ENCODE assay signal across 19 cellular contexts in the genomic region with DNA sequence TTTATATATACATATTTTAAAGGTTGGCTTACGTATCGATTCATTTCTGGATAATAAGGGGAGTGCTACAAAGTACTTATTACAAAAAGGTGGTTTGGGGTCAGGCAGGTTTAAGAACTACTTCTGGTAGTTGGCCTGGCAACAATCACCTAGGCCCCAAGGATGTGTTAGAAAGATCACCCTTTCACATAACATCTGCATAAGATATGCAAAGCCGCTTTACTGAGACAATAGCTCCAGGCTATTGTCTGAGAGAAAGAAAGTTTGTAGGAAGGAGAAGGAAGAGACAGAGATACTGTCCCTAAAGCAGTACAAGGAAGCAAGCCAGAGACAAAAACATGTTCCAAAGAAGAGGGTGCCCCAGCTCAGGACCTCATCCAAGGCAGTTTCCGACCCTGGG. TPM values are rescaled to one million over a fixed set of nuclear protein-coding genes. Genes with fewer than 3 reads are reported as not detected.
DNase-seq lines count a peak whose midpoint lies in the region; ATAC-seq and TF ChIP-seq lines count a peak whose summit lies in the region.
"Had no signal": no experiment of that assay in that cellular context is flagged by ENCODE, and none has a peak within 500 bp of the region (broad histone marks: within the 10 kb centered on the region; RNA-seq: fewer than 3 reads in every experiment).

No MANE protein-coding gene starts in this region.

- H3K27ac Mint-ChIP-seq in WTC11 (peak overlapping the region; percentile 94), type B pancreatic cell (no peak overlapping the region)
- H3K27ac Mint-ChIP-seq in natural killer cell treated with Interleukin-12 subunit alpha and Interleukin-12 subunit beta and Interleukin-15 and Interleukin-18, amount 100 ng/mL, for 72 hours = no peak overlapping the region

- TF ChIP-seq EP300 in tibial nerve (IDR thresholded peaks at IDR 0.05) = no peak

- H3K27me3 Mint-ChIP-seq in WTC11 (ENCODE audit: low read depth) = no peaks in the 10 kb centered on the region
- no peaks in the 10 kb centered on the region for H3K27me3 Mint-ChIP-seq in natural killer cell treated with Interleukin-12 subunit alpha and Interleukin-12 subunit beta and Interleukin-15 and Interleukin-18, amount 100 ng/mL, for 72 hours
- no peaks in the 10 kb centered on the region for H3K27me3 Mint-ChIP-seq in type B pancreatic cell
- H3K27me3 Mint-ChIP-seq: CD4-positive, CD25-positive, alpha-beta regulatory T cell had no signal

- H3K36me3 ChIP-seq in HUES48 (ENCODE audit: control insufficient read depth, insufficient read depth, low read length) = peaks cover 56% of the 10 kb centered on the region
- peaks cover 60% of the 10 kb centered on the region for H3K36me3 ChIP-seq in iPS-20b (ENCODE audit: insufficient read depth, low read depth, low read length)
- peaks cover 0 to 50% (median 0%) of the 10 kb centered on the region in 3 donors for H3K36me3 ChIP-seq in tibial nerve

- H3K9me3 ChIP-seq in HUES48 (ENCODE audit: control insufficient read depth, insufficient read depth, low read length) (no peaks in the 10 kb centered on the region), iPS-20b (ENCODE audit: insufficient read depth, low read depth, low read length) (no peaks in the 10 kb centered on the region), tibial nerve (no peaks in the 10 kb centered on the region)
- H3K9me3 ChIP-seq: MG63, SJSA1 had no signal

- CTCF ChIA-PET in WTC11 (lab: Charles Lee) = interaction anchor here (1.3 to 1.7 kb wide), 4 partner anchors 12 to 360 kb away, joined by 3 to 6 read pairs (median 4); no protein-coding TSS in a partner anchor

- intact Hi-C loops in cardiac septum (cut with DNase I) = no loop called here

- no peak for TF ChIP-seq CTCF in WTC11 (IDR thresholded peaks at IDR 0.05)
- TF ChIP-seq CTCF in tibial nerve (IDR thresholded peaks at IDR 0.05) = no peak
- no peak for TF ChIP-seq CTCF in type B pancreatic cell (conservative IDR thresholded peaks at IDR 0.05)

- H3K9ac ChIP-seq in HUES48 (ENCODE audit: low read depth, low read length) (peak overlapping the region; percentile 49), iPS-20b (ENCODE audit: low read depth, low read length) (peak overlapping the region; percentile 71; the same call in 1 of the 2 replicates)

- H3K4me1 ChIP-seq in HUES48 (ENCODE audit: control insufficient read depth, insufficient read depth, low read length) (peaks cover 21% of the 10 kb centered on the region), iPS-20b (ENCODE audit: insufficient read depth, low read length) (peaks cover 23% of the 10 kb centered on the region; the same call in 1 of the 2 replicates), tibial nerve (peaks cover 0 to 18% (median 3%) of the 10 kb centered on the region in 4 donors)

- ATAC-seq in WTC11 = peak; percentile 79
- ATAC-seq in natural killer cell treated with Interleukin-12 subunit alpha and Interleukin-12 subunit beta and Interleukin-15 and Interleukin-18, amount 100 ng/mL, for 72 hours = no peak
- ATAC-seq: Right ventricle myocardium inferior had no signal

- H3K4me3 Mint-ChIP-seq in WTC11 = peak overlapping the region; percentile 34; the same call in 1 of the 2 replicates
- H3K4me3 Mint-ChIP-seq in natural killer cell treated with Interleukin-12 subunit alpha and Interleukin-12 subunit beta and Interleukin-15 and Interleukin-18, amount 100 ng/mL, for 72 hours = no peak overlapping the region
- H3K4me3 Mint-ChIP-seq in type B pancreatic cell = no peak overlapping the region
- H3K4me3 Mint-ChIP-seq: CD4-positive, CD25-positive, alpha-beta regulatory T cell had no signal

- DNase-seq in WTC11 (ENCODE audit: low spot score) (no peak), tibial nerve (ENCODE audit: low spot score in 2 of 2) (no peak), cardiac septum (ENCODE audit: low spot score) (no peak), type B pancreatic cell (ENCODE audit: extremely low spot score, unreplicated experiment) (no peak)
- no peak for DNase-seq in natural killer cell treated with Interleukin-12 subunit alpha and Interleukin-12 subunit beta and Interleukin-15 and Interleukin-18, amount 100 ng/mL, for 72 hours (ENCODE audit: low spot score)
- DNase-seq: CD4-positive, CD25-positive, alpha-beta regulatory T cell; EL; HCEC 1CT; MG63; NCI-H1436 treated with DMSO at 0.1 percent for 48 hours; NCI-H1930; NCI-H510A; NCI-H774; NK-92 treated with Interleukin-12 subunit alpha and Interleukin-12 subunit beta, amount 100 ng/mL, for 24 hours; OCI-M1 had no signal

- H3K27me3 ChIP-seq in HUES48 (ENCODE audit: control insufficient read depth, insufficient read depth, low read length) (no peaks in the 10 kb centered on the region), iPS-20b (ENCODE audit: insufficient read depth, low read length) (no peaks in the 10 kb centered on the region), tibial nerve (no peaks in the 10 kb centered on the region)
- H3K27me3 ChIP-seq: MG63, SJSA1 had no signal

- POLR2A ChIA-PET in WTC11 (lab: Charles Lee) = no interaction called here

- H3K4me1 Mint-ChIP-seq in WTC11 (peaks cover 32% of the 10 kb centered on the region), type B pancreatic cell (ENCODE audit: unreplicated experiment) (peaks cover 2% of the 10 kb centered on the region)
- H3K4me1 Mint-ChIP-seq in natural killer cell treated with Interleukin-12 subunit alpha and Interleukin-12 subunit beta and Interleukin-15 and Interleukin-18, amount 100 ng/mL, for 72 hours (ENCODE audit: low read depth in 2 of 2) = peaks cover 0 to 7% of the 10 kb centered on the region in 2 donors

- no peak for TF ChIP-seq POLR2A in tibial nerve (IDR thresholded peaks at IDR 0.05)

- H3K9me3 Mint-ChIP-seq in WTC11 (no peaks in the 10 kb centered on the region), type B pancreatic cell (no peaks in the 10 kb centered on the region)
- no peaks in the 10 kb centered on the region for H3K9me3 Mint-ChIP-seq in natural killer cell treated with Interleukin-12 subunit alpha and Interleukin-12 subunit beta and Interleukin-15 and Interleukin-18, amount 100 ng/mL, for 72 hours
- H3K9me3 Mint-ChIP-seq: CD4-positive, CD25-positive, alpha-beta regulatory T cell had no signal

- 95 to 98% methylated on average over 4 of the region's 4 CpGs for WGBS in tibial nerve, 2 donors

- H3K4me3 ChIP-seq in HUES48 (ENCODE audit: low read depth, low read length) = peak overlapping the region; percentile 37
- peak overlapping the region; percentile 53 for H3K4me3 ChIP-seq in iPS-20b (ENCODE audit: low read length)
- no peak overlapping the region for H3K4me3 ChIP-seq in tibial nerve
- H3K4me3 ChIP-seq: MG63, SJSA1 had no signal

- peaks cover 47% of the 10 kb centered on the region for H3K36me3 Mint-ChIP-seq in WTC11
- H3K36me3 Mint-ChIP-seq in natural killer cell treated with Interleukin-12 subunit alpha and Interleukin-12 subunit beta and Interleukin-15 and Interleukin-18, amount 100 ng/mL, for 72 hours = peaks cover 11% of the 10 kb centered on the region
- H3K36me3 Mint-ChIP-seq in type B pancreatic cell = peaks cover 15% of the 10 kb centered on the region

- H3K27ac ChIP-seq in HUES48 (ENCODE audit: low read depth, low read length) (peak overlapping the region; percentile 91), iPS-20b (ENCODE audit: low read length) (peak overlapping the region; percentile 34), tibial nerve (no peak overlapping the region)
- H3K27ac ChIP-seq: SJSA1 had no signal

TF ChIP-seq in WTC11, 78 proteins besides CTCF, POLR2A, EP300 and RAD21 (continues in another document):
- TF ChIP-seq, protein P1, sequence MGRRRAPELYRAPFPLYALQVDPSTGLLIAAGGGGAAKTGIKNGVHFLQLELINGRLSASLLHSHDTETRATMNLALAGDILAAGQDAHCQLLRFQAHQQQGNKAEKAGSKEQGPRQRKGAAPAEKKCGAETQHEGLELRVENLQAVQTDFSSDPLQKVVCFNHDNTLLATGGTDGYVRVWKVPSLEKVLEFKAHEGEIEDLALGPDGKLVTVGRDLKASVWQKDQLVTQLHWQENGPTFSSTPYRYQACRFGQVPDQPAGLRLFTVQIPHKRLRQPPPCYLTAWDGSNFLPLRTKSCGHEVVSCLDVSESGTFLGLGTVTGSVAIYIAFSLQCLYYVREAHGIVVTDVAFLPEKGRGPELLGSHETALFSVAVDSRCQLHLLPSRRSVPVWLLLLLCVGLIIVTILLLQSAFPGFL (CRISPR knock-in tag; IDR thresholded peaks at IDR 0.05; ENCODE audit: borderline replicate concordance) = no peak
- TF ChIP-seq, protein P2, sequence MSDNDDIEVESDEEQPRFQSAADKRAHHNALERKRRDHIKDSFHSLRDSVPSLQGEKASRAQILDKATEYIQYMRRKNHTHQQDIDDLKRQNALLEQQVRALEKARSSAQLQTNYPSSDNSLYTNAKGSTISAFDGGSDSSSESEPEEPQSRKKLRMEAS (CRISPR knock-in tag; IDR thresholded peaks at IDR 0.05) = no peak
- no peak for TF ChIP-seq ATF1 (CRISPR knock-in tag; IDR thresholded peaks at IDR 0.05)
- TF ChIP-seq, protein P3, sequence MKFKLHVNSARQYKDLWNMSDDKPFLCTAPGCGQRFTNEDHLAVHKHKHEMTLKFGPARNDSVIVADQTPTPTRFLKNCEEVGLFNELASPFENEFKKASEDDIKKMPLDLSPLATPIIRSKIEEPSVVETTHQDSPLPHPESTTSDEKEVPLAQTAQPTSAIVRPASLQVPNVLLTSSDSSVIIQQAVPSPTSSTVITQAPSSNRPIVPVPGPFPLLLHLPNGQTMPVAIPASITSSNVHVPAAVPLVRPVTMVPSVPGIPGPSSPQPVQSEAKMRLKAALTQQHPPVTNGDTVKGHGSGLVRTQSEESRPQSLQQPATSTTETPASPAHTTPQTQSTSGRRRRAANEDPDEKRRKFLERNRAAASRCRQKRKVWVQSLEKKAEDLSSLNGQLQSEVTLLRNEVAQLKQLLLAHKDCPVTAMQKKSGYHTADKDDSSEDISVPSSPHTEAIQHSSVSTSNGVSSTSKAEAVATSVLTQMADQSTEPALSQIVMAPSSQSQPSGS (CRISPR knock-in tag; IDR thresholded peaks at IDR 0.05; ENCODE audit: borderline replicate concordance, low read depth) = no peak
- TF ChIP-seq, protein P4, sequence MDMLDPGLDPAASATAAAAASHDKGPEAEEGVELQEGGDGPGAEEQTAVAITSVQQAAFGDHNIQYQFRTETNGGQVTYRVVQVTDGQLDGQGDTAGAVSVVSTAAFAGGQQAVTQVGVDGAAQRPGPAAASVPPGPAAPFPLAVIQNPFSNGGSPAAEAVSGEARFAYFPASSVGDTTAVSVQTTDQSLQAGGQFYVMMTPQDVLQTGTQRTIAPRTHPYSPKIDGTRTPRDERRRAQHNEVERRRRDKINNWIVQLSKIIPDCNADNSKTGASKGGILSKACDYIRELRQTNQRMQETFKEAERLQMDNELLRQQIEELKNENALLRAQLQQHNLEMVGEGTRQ (CRISPR knock-in tag; IDR thresholded peaks at IDR 0.05) = no peak
- no peak for TF ChIP-seq RELA (CRISPR knock-in tag; IDR thresholded peaks at IDR 0.05; ENCODE audit: borderline replicate concordance)
- no peak for TF ChIP-seq ELF4 (CRISPR knock-in tag; IDR thresholded peaks at IDR 0.05; ENCODE audit: low read depth)

RNA-seq across cellular contexts. Expression of a gene that starts 6.2 kb away (rescaled TPM):
- total RNA-seq in WTC11 (2021) (29.4 to 34.1 TPM (median 32.6 TPM) in 3 replicates), tibial nerve (10 to 100 TPM in 1 of 4 donors, 1 to 10 TPM in 3; 9.0 to 10.3 (median 9.8) TPM), cardiac septum (6.6 TPM), type B pancreatic cell (ENCODE audit: low replicate concordance) (17.1 and 21.1 TPM in 2 replicates)
- total RNA-seq in natural killer cell treated with Interleukin-12 subunit alpha and Interleukin-12 subunit beta and Interleukin-15 and Interleukin-18, amount 100 ng/mL, for 72 hours = 10 to 100 TPM; 19.3 to 33.4 TPM

Comparison
In these comparisons a context has a peak if more than half of its experiments do, and no peak if none do; other contexts are left out.
1. H3K27ac ChIP-seq: peak in HUES48 (single experiment) and iPS-20b (single experiment); none in tibial nerve (0 of 4).
2. H3K4me3 ChIP-seq: peak in HUES48 (single experiment) and iPS-20b (single experiment); none in tibial nerve (0 of 4).